Comparison of ENCODE assay signal across 15 cellular contexts in genomic region chr3:100641471-100642032, GRCh38. TPM values are rescaled to one million over a fixed set of nuclear protein-coding genes. Genes with fewer than 3 reads are reported as not detected.
DNase-seq lines count a peak whose midpoint lies in the region; ATAC-seq, FAIRE-seq and TF ChIP-seq lines count a peak whose summit lies in the region.
"Had no signal": no experiment of that assay in that cellular context is flagged by ENCODE, and none has a peak within 500 bp of the region (broad histone marks: within the 10 kb centered on the region; RNA-seq: fewer than 3 reads in every experiment).

No MANE protein-coding gene starts in this region.

- TF ChIP-seq CTCF in right lobe of liver (IDR thresholded peaks at IDR 0.05) (no peak), HepG2 (CRISPR knock-in tag; IDR thresholded peaks at IDR 0.05) (no peak), type B pancreatic cell (conservative IDR thresholded peaks at IDR 0.05) (no peak), upper lobe of left lung (IDR thresholded peaks at IDR 0.05) (no peak)

- H3K27ac ChIP-seq in right lobe of liver = peak overlapping the region in 2 of 3 donors; percentile 39 to 53
- no peak overlapping the region for H3K27ac ChIP-seq in HepG2 (ENCODE audit: extremely low read length, insufficient read depth, low read length)
- no peak overlapping the region for H3K27ac ChIP-seq in upper lobe of left lung

- BruUV-seq in HepG2 (replicated peaks; lab: Mats Ljungman, UMichigan) = no TSS peak

- H3K4me1 Mint-ChIP-seq in type B pancreatic cell (ENCODE audit: unreplicated experiment) = peaks cover 11% of the 10 kb centered on the region
- H3K4me1 Mint-ChIP-seq: neural crest cell had no signal

- H3K4me3 ChIP-seq in right lobe of liver (no peak overlapping the region), HepG2 (replicated peaks in 1 of 3; ENCODE audit: insufficient read depth in 1 of 3, low read depth in 2 of 3, low read length in 3 of 3) (no peak overlapping the region), upper lobe of left lung (no peak overlapping the region)

- H3K36me3 ChIP-seq in right lobe of liver (peaks cover 0 to 5% (median 2%) of the 10 kb centered on the region in 4 donors), HepG2 (replicated peaks in 1 of 2; ENCODE audit: control insufficient read depth in 1 of 2, insufficient read depth in 2 of 2, low read length in 2 of 2) (no peaks in the 10 kb centered on the region), upper lobe of left lung (no peaks in the 10 kb centered on the region)

- no peak for DNase-seq in right lobe of liver
- no peak for DNase-seq in HepG2 (ENCODE audit: low spot score)
- DNase-seq in NCI-H82 treated with DMSO at 0.1 percent for 48 hours (lab: John Stamatoyannopoulos, UW; ENCODE audit: unreplicated experiment) = peak; percentile 43
- no peak for DNase-seq in type B pancreatic cell (ENCODE audit: extremely low spot score, unreplicated experiment)
- DNase-seq in upper lobe of left lung = no peak
- no peak for DNase-seq in frontal cortex (ENCODE audit: low spot score in 2 of 2)
- DNase-seq in Right ventricle myocardium superior = no peak
- DNase-seq: activated CD8-positive, alpha-beta memory T cell treated with anti-CD3 and anti-CD28 coated beads for 24 hours; amygdala; EL; stimulated activated CD4-positive, alpha-beta T cell treated with anti-CD3 and anti-CD28 coated beads, Interleukin-2, amount 100 ng/mL, for 48 hours had no signal

- no peak overlapping the region for H3K9ac ChIP-seq in HepG2 (ENCODE audit: insufficient read depth, low read depth, low read length)

- POLR2A ChIA-PET in HepG2 (lab: Yijun Ruan, JAX) = no interaction called here

- no peak for FAIRE-seq in HepG2 (lab: Jason Lieb, UNC)
- FAIRE-seq in frontal cortex (lab: Jason Lieb, UNC) = no peak

- no peaks in the 10 kb centered on the region for H3K27me3 Mint-ChIP-seq in type B pancreatic cell

- intact Hi-C loops in right lobe of liver (cut with DNase I) (no loop called here), HepG2 (cut with micrococcal nuclease; ENCODE audit: unreplicated experiment) (no loop called here), Right ventricle myocardium superior (cut with DNase I) (no loop called here)

- H3K36me3 Mint-ChIP-seq in type B pancreatic cell = no peaks in the 10 kb centered on the region

- peak overlapping the region; percentile 41 for H3K27ac Mint-ChIP-seq in type B pancreatic cell

- TF ChIP-seq RAD21 in HepG2 (CRISPR knock-in tag; IDR thresholded peaks at IDR 0.05) = no peak

- H3K9me3 ChIP-seq in right lobe of liver (no peaks in the 10 kb centered on the region), HepG2 (ENCODE audit: low read length) (no peaks in the 10 kb centered on the region), upper lobe of left lung (no peaks in the 10 kb centered on the region)

- TF ChIP-seq POLR2A in right lobe of liver (IDR thresholded peaks at IDR 0.05) (no peak), HepG2 (IDR thresholded peaks at IDR 0.05; ENCODE audit: insufficient read depth in 1 of 2, low read depth in 2 of 2, low read length in 2 of 2) (no peak), upper lobe of left lung (IDR thresholded peaks at IDR 0.05) (no peak)

- H3K9me3 Mint-ChIP-seq in type B pancreatic cell = no peaks in the 10 kb centered on the region
- H3K9me3 Mint-ChIP-seq: neural crest cell had no signal

- H3K27me3 ChIP-seq in right lobe of liver (no peaks in the 10 kb centered on the region), HepG2 (ENCODE audit: control insufficient read depth in 1 of 2, insufficient read depth in 2 of 2, low read length in 2 of 2) (peaks cover 0 to 4% of the 10 kb centered on the region in 2 experiments; a peak in 2 of 5 replicates), upper lobe of left lung (no peaks in the 10 kb centered on the region)

- no peak overlapping the region for H3K4me3 Mint-ChIP-seq in type B pancreatic cell
- H3K4me3 Mint-ChIP-seq: neural crest cell had no signal

- no peak for TF ChIP-seq EP300 in HepG2 (IDR thresholded peaks at IDR 0.05; ENCODE audit: low read depth in 2 of 2, low read length in 2 of 2)
- no peak for TF ChIP-seq EP300 in HepG2 (CRISPR knock-in tag; IDR thresholded peaks at IDR 0.05; ENCODE audit: borderline replicate concordance)
- TF ChIP-seq EP300 in upper lobe of left lung (IDR thresholded peaks at IDR 0.05) = no peak

- ATAC-seq in right lobe of liver = no peak
- no peak for ATAC-seq in HepG2
- ATAC-seq in HG02970 (IDR thresholded peaks at IDR 0.05; ENCODE audit: low FRiP score, unreplicated experiment) = peak; percentile 72
- no peak for ATAC-seq in upper lobe of left lung (ENCODE audit: low FRiP score in 2 of 2)
- no peak for ATAC-seq in Right ventricle myocardium superior (ENCODE audit: poor library complexity)
- ATAC-seq: SK-N-SH treated with all-trans-retinoic acid at 6 μM for 48 hours had no signal

- CTCF ChIA-PET in HepG2 (lab: Yijun Ruan, JAX; ENCODE audit: low intra/inter-chr PET ratio, low total read pairs) = no interaction called here

- H4K20me1 ChIP-seq in HepG2 (ENCODE audit: insufficient read depth, low read length) = no peaks in the 10 kb centered on the region

- no peak overlapping the region for H3K4me2 ChIP-seq in HepG2 (ENCODE audit: low read depth, low read length)

- in situ Hi-C loops in HepG2 (cut with HindIII; ENCODE audit: extremely low pct_ligation_motif_present, low pct_unique_long_range_greater_than_20kb) = no loop called here

- no peaks in the 10 kb centered on the region for H3K79me2 ChIP-seq in HepG2 (ENCODE audit: insufficient read depth, low read length)

- H3K4me1 ChIP-seq in right lobe of liver (peaks cover 0 to 37% (median 12%) of the 10 kb centered on the region in 4 donors), HepG2 (ENCODE audit: insufficient read depth, low read length) (peaks cover 17% of the 10 kb centered on the region), upper lobe of left lung (no peaks in the 10 kb centered on the region)

- WGBS in right lobe of liver (ENCODE audit: insufficient coverage, low coverage, low lambda C conversion rate, missing lambda C conversion rate) = 33% methylated on average over 3 of the region's 3 CpGs
- WGBS in HepG2 (ENCODE audit: low lambda C conversion rate) = 13% methylated on average over 3 of the region's 3 CpGs
- WGBS in upper lobe of left lung, 2 donors = 51 to 62% methylated on average over 3 of the region's 3 CpGs

- no peak overlapping the region for H2AFZ ChIP-seq in HepG2 (ENCODE audit: low read length)

TF ChIP-seq in HepG2, 621 proteins besides CTCF, POLR2A, EP300 and RAD21 (continues in another document):
- TF ChIP-seq NFE2L2 (IDR thresholded peaks at IDR 0.05; ENCODE audit: low read length) (no peak), ZNF329 (CRISPR knock-in tag; IDR thresholded peaks at IDR 0.05; ENCODE audit: low read depth) (no peak), GTF2F1 (IDR thresholded peaks at IDR 0.05; ENCODE audit: low read length) (no peak), TFDP1 (CRISPR knock-in tag; IDR thresholded peaks at IDR 0.05; ENCODE audit: borderline replicate concordance) (no peak)
- TF ChIP-seq, protein P1, sequence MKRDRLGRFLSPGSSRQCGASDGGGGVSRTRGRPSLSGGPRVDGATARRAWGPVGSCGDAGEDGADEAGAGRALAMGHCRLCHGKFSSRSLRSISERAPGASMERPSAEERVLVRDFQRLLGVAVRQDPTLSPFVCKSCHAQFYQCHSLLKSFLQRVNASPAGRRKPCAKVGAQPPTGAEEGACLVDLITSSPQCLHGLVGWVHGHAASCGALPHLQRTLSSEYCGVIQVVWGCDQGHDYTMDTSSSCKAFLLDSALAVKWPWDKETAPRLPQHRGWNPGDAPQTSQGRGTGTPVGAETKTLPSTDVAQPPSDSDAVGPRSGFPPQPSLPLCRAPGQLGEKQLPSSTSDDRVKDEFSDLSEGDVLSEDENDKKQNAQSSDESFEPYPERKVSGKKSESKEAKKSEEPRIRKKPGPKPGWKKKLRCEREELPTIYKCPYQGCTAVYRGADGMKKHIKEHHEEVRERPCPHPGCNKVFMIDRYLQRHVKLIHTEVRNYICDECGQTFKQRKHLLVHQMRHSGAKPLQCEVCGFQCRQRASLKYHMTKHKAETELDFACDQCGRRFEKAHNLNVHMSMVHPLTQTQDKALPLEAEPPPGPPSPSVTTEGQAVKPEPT (CRISPR knock-in tag; IDR thresholded peaks at IDR 0.05; ENCODE audit: low read depth) = no peak

RNA-seq across cellular contexts. Expression of gene ADGRG7, which starts 32.2 kb away (rescaled TPM):
- total RNA-seq in right lobe of liver = 10 to 100 TPM in 4 of 6 experiments, 1 to 10 TPM in 2; 1.9 to 27.2 (median 21.8) TPM
- total RNA-seq in HepG2 (2016; rRNA removed; fragmentation: Illumina TruSeq; extraction: Trizol) = not detected in 2 replicates
- not detected in 2 replicates for total RNA-seq in HepG2 (2016; cell fraction: cytosol; rRNA removed; fragmentation: Illumina TruSeq; extraction: Trizol; ENCODE audit: low read depth)
- not detected in 2 replicates for total RNA-seq in HepG2 (2016; cell fraction: insoluble cytoplasmic fraction; rRNA removed; fragmentation: Illumina TruSeq; extraction: Trizol)
- total RNA-seq in HepG2 (2016; cell fraction: membrane; rRNA removed; fragmentation: Illumina TruSeq; extraction: Trizol) = not detected in 2 replicates
- total RNA-seq in HepG2 (2016; cell fraction: nucleus; rRNA removed; fragmentation: Illumina TruSeq; extraction: Trizol) = not detected in 2 replicates
- polyA plus RNA-seq in HepG2 (2011; rRNA removed) = not detected in 2 replicates
- polyA plus RNA-seq in HepG2 (2011; cell fraction: cytosol; rRNA removed) = not detected in 2 replicates
- polyA plus RNA-seq in HepG2 (2011; cell fraction: nucleus; rRNA removed) = not detected in 2 replicates
- not detected in 2 replicates for polyA plus RNA-seq in HepG2 (2012)
- polyA plus RNA-seq in HepG2 (2016; cell fraction: cytosol; fragmentation: Illumina TruSeq; extraction: Trizol; ENCODE audit: low read depth) = not detected in 2 replicates
- polyA plus RNA-seq in HepG2 (2016; cell fraction: insoluble cytoplasmic fraction; fragmentation: Illumina TruSeq; extraction: Trizol; ENCODE audit: low read depth) = not detected in 2 replicates
- polyA plus RNA-seq in HepG2 (2016; cell fraction: membrane; fragmentation: Illumina TruSeq; extraction: Trizol; ENCODE audit: low read depth) = not detected in 2 replicates
- polyA plus RNA-seq in HepG2 (2016; cell fraction: nucleus; fragmentation: Illumina TruSeq; extraction: Trizol; ENCODE audit: insufficient read depth, low read depth) = not detected in 2 replicates
- not detected in 2 replicates for polyA minus RNA-seq in HepG2 (2011; rRNA and poly(A)+ RNA removed; ENCODE audit: low replicate concordance)
- polyA minus RNA-seq in HepG2 (2011; cell fraction: cytosol; rRNA and poly(A)+ RNA removed) = not detected in 2 replicates
- not detected in 2 replicates for polyA minus RNA-seq in HepG2 (2011; cell fraction: nucleus; rRNA and poly(A)+ RNA removed)
- total RNA-seq in type B pancreatic cell (ENCODE audit: low replicate concordance) = 2.8 and 7.7 TPM in 2 replicates
- not detected for total RNA-seq in upper lobe of left lung
- not detected for total RNA-seq in frontal cortex
- not detected for total RNA-seq in Right ventricle myocardium superior
- total RNA-seq: A172, neural crest cell had no signal

Comparison
In these comparisons a context has a peak if more than half of its experiments do, and no peak if none do; other contexts are left out.
1. H3K27ac ChIP-seq: peak in right lobe of liver (2 of 3); none in HepG2 (single experiment) and upper lobe of left lung (0 of 4).